In genomic region chrX:48890934-48891401, GRCh38 we compare ENCODE assay signal across 8 cellular contexts. TPM values are rescaled to one million over a fixed set of nuclear protein-coding genes. Genes with fewer than 3 reads are reported as not detected.
DNase-seq lines count a peak whose midpoint lies in the region; ATAC-seq and TF ChIP-seq lines count a peak whose summit lies in the region.

No MANE protein-coding gene starts in this region.

- H3K4me3 ChIP-seq in esophagus muscularis mucosa, result peak overlapping the region; percentile 68 to 70 (median 69)

- H3K27ac ChIP-seq in esophagus muscularis mucosa (replicated peaks in 1 of 4), result peak overlapping the region; percentile 80 to 84 (median 82)

- peaks cover 19% of the 10 kb centered on the region for H3K4me1 Mint-ChIP-seq in activated T-cell treated with anti-CD3 and anti-CD28 coated beads, Interleukin-2, amount 50 U/mL, for 4 hours (ENCODE audit: low read depth)

- peaks cover 1% of the 10 kb centered on the region for H3K36me3 Mint-ChIP-seq in activated T-cell treated with anti-CD3 and anti-CD28 coated beads, Interleukin-2, amount 50 U/mL, for 4 hours (ENCODE audit: insufficient read depth)

- H3K9me3 Mint-ChIP-seq in activated T-cell treated with anti-CD3 and anti-CD28 coated beads, Interleukin-2, amount 50 U/mL, for 4 hours, result no peaks in the 10 kb centered on the region

- H3K27me3 ChIP-seq in esophagus muscularis mucosa, result no peaks in the 10 kb centered on the region

- peak; percentile 47 to 48 for ATAC-seq in activated T-cell treated with anti-CD3 and anti-CD28 coated beads, Interleukin-2, amount 50 U/mL, for 4 hours
- ATAC-seq in HG02798 (IDR thresholded peaks at IDR 0.05; ENCODE audit: poor library complexity, unreplicated experiment), result peak; percentile 38

- no peak for DNase-seq in activated T-cell treated with anti-CD3 and anti-CD28 coated beads, Interleukin-2, amount 50 U/mL, for 4 hours
- no peak for DNase-seq in activated T-cell treated with anti-CD3 and anti-CD28 coated beads, Interleukin-2, amount 50 U/mL, for 48 hours
- DNase-seq in SW480 (ENCODE audit: low spot score), result peak; percentile 44
- DNase-seq in esophagus muscularis mucosa (ENCODE audit: extremely low spot score), result no peak
- peak; percentile 31 for DNase-seq in occipital lobe (lab: John Stamatoyannopoulos, UW)
- DNase-seq in H4 (ENCODE audit: low spot score), result no peak
- no peak for DNase-seq in NCI-H524 treated with DMSO at 0.1 percent for 48 hours (lab: John Stamatoyannopoulos, UW)

- no peak for TF ChIP-seq POLR2A in esophagus muscularis mucosa (IDR thresholded peaks at IDR 0.05; ENCODE audit: low read depth)

- H3K27me3 Mint-ChIP-seq in activated T-cell treated with anti-CD3 and anti-CD28 coated beads, Interleukin-2, amount 50 U/mL, for 4 hours (ENCODE audit: low read depth), result no peaks in the 10 kb centered on the region

- H3K9me3 ChIP-seq in esophagus muscularis mucosa, result no peaks in the 10 kb centered on the region

- TF ChIP-seq CTCF in esophagus muscularis mucosa (IDR thresholded peaks at IDR 0.05), result no peak

- peak overlapping the region; percentile 88 for H3K4me3 Mint-ChIP-seq in activated T-cell treated with anti-CD3 and anti-CD28 coated beads, Interleukin-2, amount 50 U/mL, for 4 hours

- peaks cover 0 to 15% (median 11%) of the 10 kb centered on the region in 4 donors for H3K36me3 ChIP-seq in esophagus muscularis mucosa

- no peak for TF ChIP-seq EP300 in esophagus muscularis mucosa (IDR thresholded peaks at IDR 0.05)

- peaks cover 0 to 15% (median 12%) of the 10 kb centered on the region in 4 donors for H3K4me1 ChIP-seq in esophagus muscularis mucosa

- intact Hi-C loops in esophagus muscularis mucosa (cut with DNase I), result loop anchor here (5.0 kb wide), 1 partner anchor 89 kb away; the partner anchor contains the start of gene HDAC6

- WGBS in esophagus muscularis mucosa, result 55% methylated on average over 19 of the region's 35 CpGs

RNA-seq across cellular contexts. Expression of gene TIMM17B, which starts 6.6 kb away (rescaled TPM):
- total RNA-seq in activated T-cell treated with anti-CD3 and anti-CD28 coated beads, Interleukin-2, amount 50 U/mL, for 4 hours, result 100 to 1,000 TPM in 2 of 3 donors, 10 to 100 TPM in 1; 92.7 to 107 (median 102) TPM
- total RNA-seq in esophagus muscularis mucosa (10 to 100 TPM; 36.1 to 59.6 (median 51.1) TPM), occipital lobe (27.9 TPM)
- total RNA-seq in H4 (2014; rRNA removed; shearing (Covaris generic)), result 59.1 and 61.2 TPM in 2 replicates

RNA-seq across cellular contexts. Expression of gene PQBP1, which starts 6.8 kb away (rescaled TPM):
- total RNA-seq in activated T-cell treated with anti-CD3 and anti-CD28 coated beads, Interleukin-2, amount 50 U/mL, for 4 hours, result 100 to 1,000 TPM; 130 to 147 (median 139) TPM
- total RNA-seq in esophagus muscularis mucosa, result 10 to 100 TPM; 53.6 to 81.3 (median 72.0) TPM
- total RNA-seq in occipital lobe, result 26.8 TPM
- total RNA-seq in H4 (2014; rRNA removed; shearing (Covaris generic)), result 53.0 and 61.4 TPM in 2 replicates

RNA-seq across cellular contexts. Expression of gene SLC35A2, which starts 20.5 kb away (rescaled TPM):
- total RNA-seq in activated T-cell treated with anti-CD3 and anti-CD28 coated beads, Interleukin-2, amount 50 U/mL, for 4 hours, result 10 to 100 TPM; 23.1 to 31.5 (median 30.6) TPM
- total RNA-seq in esophagus muscularis mucosa (10 to 100 TPM in 2 of 4 donors, 1 to 10 TPM in 2; 7.3 to 13.4 (median 10.0) TPM), occipital lobe (8.7 TPM)
- total RNA-seq in H4 (2014; rRNA removed; shearing (Covaris generic)), result 23.2 and 32.8 TPM in 2 replicates

RNA-seq across cellular contexts. Expression of gene PIM2, which starts 27.9 kb away (rescaled TPM):
- total RNA-seq in activated T-cell treated with anti-CD3 and anti-CD28 coated beads, Interleukin-2, amount 50 U/mL, for 4 hours, result 100 to 1,000 TPM; 197 to 279 (median 270) TPM
- 10 to 100 TPM in 1 of 4 donors, 1 to 10 TPM in 3; 3.3 to 11.4 (median 7.3) TPM for total RNA-seq in esophagus muscularis mucosa
- 10.6 TPM for total RNA-seq in occipital lobe
- total RNA-seq in H4 (2014; rRNA removed; shearing (Covaris generic)), result 10.8 and 11.9 TPM in 2 replicates

RNA-seq across cellular contexts. Expression of gene PCSK1N, which starts 55.6 kb away (rescaled TPM):
- total RNA-seq in activated T-cell treated with anti-CD3 and anti-CD28 coated beads, Interleukin-2, amount 50 U/mL, for 4 hours, result 1 to 10 TPM; 2.8 to 3.4 (median 2.9) TPM
- 10 to 100 TPM in 1 of 4 donors, 1 to 10 TPM in 3; 2.9 to 15.2 (median 7.7) TPM for total RNA-seq in esophagus muscularis mucosa
- 48.7 TPM for total RNA-seq in occipital lobe
- 9.9 and 16.0 TPM in 2 replicates for total RNA-seq in H4 (2014; rRNA removed; shearing (Covaris generic))

Comparison
In these comparisons a context has a peak if more than half of its experiments do, and no peak if none do; other contexts are left out.
1. DNase-seq: peak in SW480 (single experiment) and occipital lobe (single experiment); none in activated T-cell treated with anti-CD3 and anti-CD28 coated beads, Interleukin-2, amount 50 U/mL, for 4 hours (single experiment), activated T-cell treated with anti-CD3 and anti-CD28 coated beads, Interleukin-2, amount 50 U/mL, for 48 hours (0 of 2), esophagus muscularis mucosa (single experiment), H4 (single experiment) and NCI-H524 treated with DMSO at 0.1 percent for 48 hours (single experiment).